ENCODE assay signal across 9 cellular contexts in the genomic region with DNA sequence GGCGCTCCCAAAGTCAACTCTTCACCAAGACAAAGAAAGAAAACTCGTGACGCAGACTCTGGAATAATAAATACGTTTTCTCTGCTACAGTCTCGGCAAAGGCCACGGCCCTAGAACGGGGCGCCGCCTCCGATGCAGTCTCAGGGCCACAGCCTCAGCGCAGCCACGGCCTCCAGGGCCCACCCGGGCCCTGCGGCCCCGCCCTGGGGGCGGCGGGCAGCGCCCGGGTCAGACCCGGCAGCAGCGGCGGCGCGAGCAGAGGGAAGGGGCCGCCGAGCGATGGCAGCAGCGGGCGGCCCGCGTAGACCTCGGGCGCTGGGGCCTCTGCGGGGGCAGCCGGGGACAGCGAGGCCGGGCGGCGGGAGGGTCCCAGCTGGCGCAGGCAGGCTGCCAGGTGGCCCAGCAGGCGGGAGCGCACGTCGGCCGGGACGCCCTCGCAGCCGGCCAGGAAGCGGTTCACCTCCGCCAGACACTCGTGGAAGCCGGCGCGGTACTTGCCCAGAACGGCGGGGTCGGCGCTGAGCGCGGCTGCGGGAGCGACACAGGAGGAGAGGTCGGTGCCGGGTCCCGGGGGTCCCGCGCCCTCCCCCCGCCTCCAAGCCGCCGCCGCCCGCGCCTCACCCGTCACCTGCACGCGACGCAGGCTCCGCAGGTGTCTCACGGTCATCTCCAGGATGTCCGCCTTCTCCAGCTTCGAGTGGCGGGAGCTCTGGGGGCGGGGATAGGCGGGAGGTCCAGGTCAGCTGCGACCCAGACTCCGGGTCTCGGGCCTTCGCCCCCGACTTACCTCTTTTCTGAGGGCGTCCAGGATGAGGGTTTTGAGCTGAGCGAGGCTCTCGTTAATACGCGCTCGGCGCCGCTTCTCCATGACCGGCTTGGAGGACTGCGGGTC. TPM values are rescaled to one million over a fixed set of nuclear protein-coding genes. Genes with fewer than 3 reads are reported as not detected.
DNase-seq lines count a peak whose midpoint lies in the region; ATAC-seq, FAIRE-seq and TF ChIP-seq lines count a peak whose summit lies in the region.
"Had no signal": no experiment of that assay in that cellular context is flagged by ENCODE, and none has a peak within 500 bp of the region (broad histone marks: within the 10 kb centered on the region; RNA-seq: fewer than 3 reads in every experiment).

No MANE protein-coding gene starts in this region.

- H3K4me3 Mint-ChIP-seq in nephron progenitor cell = peak overlapping the region; percentile 76

- TF ChIP-seq EP300 in esophagus muscularis mucosa (IDR thresholded peaks at IDR 0.05) = no peak

- H3K27ac ChIP-seq in esophagus muscularis mucosa (replicated peaks in 1 of 4) = peak overlapping the region; percentile 97 to 100 (median 99)

- intact Hi-C loops in esophagus muscularis mucosa (cut with DNase I) = no loop called here

- H3K9me3 ChIP-seq in esophagus muscularis mucosa = no peaks in the 10 kb centered on the region

- no peak for FAIRE-seq in RCC 7860 (lab: Jason Lieb, UNC)
- FAIRE-seq: A204.1 had no signal

- H3K36me3 ChIP-seq in esophagus muscularis mucosa = peaks cover 0 to 8% (median 0%) of the 10 kb centered on the region in 4 donors

- H3K27me3 ChIP-seq in esophagus muscularis mucosa = peaks cover 0 to 50% (median 0%) of the 10 kb centered on the region in 4 donors

- TF ChIP-seq CTCF in esophagus muscularis mucosa (IDR thresholded peaks at IDR 0.05) (peak in 1 of 3 experiments; percentile 10), nephron progenitor cell (IDR thresholded peaks at IDR 0.05) (no peak)

- no peaks in the 10 kb centered on the region for H3K9me3 Mint-ChIP-seq in nephron progenitor cell

- H3K27ac Mint-ChIP-seq in nephron progenitor cell = no peak overlapping the region

- ATAC-seq in HG03442 (IDR thresholded peaks at IDR 0.05; ENCODE audit: unreplicated experiment) (no peak), GM21737 (IDR thresholded peaks at IDR 0.05; ENCODE audit: unreplicated experiment) (no peak), GM21390 (IDR thresholded peaks at IDR 0.05; ENCODE audit: unreplicated experiment) (no peak)

- WGBS in esophagus muscularis mucosa = 2% methylated on average over 10 of the region's 99 CpGs

- TF ChIP-seq POLR2A in esophagus muscularis mucosa (IDR thresholded peaks at IDR 0.05; ENCODE audit: low read depth) = no peak

- DNase-seq in DMS 273 (lab: John Stamatoyannopoulos, UW; ENCODE audit: unreplicated experiment) = peak; percentile 92
- DNase-seq in DMS 273 treated with DMSO at 0.1 percent for 48 hours (lab: John Stamatoyannopoulos, UW) = no peak
- DNase-seq in RCC 7860 (ENCODE audit: low spot score) = peak; percentile 18
- DNase-seq in esophagus muscularis mucosa (ENCODE audit: extremely low spot score) = no peak
- DNase-seq in nephron progenitor cell = peak; percentile 56

- peak overlapping the region; percentile 74 to 83 (median 82) for H3K4me3 ChIP-seq in esophagus muscularis mucosa

- H3K27me3 Mint-ChIP-seq in nephron progenitor cell (ENCODE audit: low read depth, poor library complexity) = peaks cover 33% of the 10 kb centered on the region

- peaks cover 21 to 53% (median 44%) of the 10 kb centered on the region in 4 donors for H3K4me1 ChIP-seq in esophagus muscularis mucosa

- H3K4me1 Mint-ChIP-seq in nephron progenitor cell = peaks cover 21% of the 10 kb centered on the region

- H3K36me3 Mint-ChIP-seq in nephron progenitor cell (ENCODE audit: low read depth) = no peaks in the 10 kb centered on the region

RNA-seq across cellular contexts. Expression of a gene that starts 0.7 kb away (rescaled TPM):
- 10 to 100 TPM; 37.8 to 90.4 (median 65.0) TPM for total RNA-seq in esophagus muscularis mucosa

RNA-seq across cellular contexts. Expression of a gene that starts 14.1 kb away (rescaled TPM):
- total RNA-seq in esophagus muscularis mucosa = 10 to 100 TPM; 39.4 to 74.9 (median 41.1) TPM

RNA-seq across cellular contexts. Expression of a gene that starts 17.3 kb away (rescaled TPM):
- total RNA-seq in esophagus muscularis mucosa = under 1 TPM; 0.11 to 0.50 (median 0.30) TPM

RNA-seq across cellular contexts. Expression of a gene that starts 20.8 kb away (rescaled TPM):
- total RNA-seq in esophagus muscularis mucosa = 10 to 100 TPM; 17.0 to 31.6 (median 22.6) TPM

RNA-seq across cellular contexts. Expression of a gene that starts 32.9 kb away (rescaled TPM):
- total RNA-seq in esophagus muscularis mucosa = under 1 TPM in 3 of 4 donors, not detected in 1; 0.17 to 0.50 (median 0.19) TPM

Comparison
In these comparisons a context has a peak if more than half of its experiments do, and no peak if none do; other contexts are left out.
1. DNase-seq: peak in DMS 273 (single experiment), RCC 7860 (single experiment) and nephron progenitor cell (single experiment); none in DMS 273 treated with DMSO at 0.1 percent for 48 hours (single experiment) and esophagus muscularis mucosa (single experiment).